ENCODE assay signal across 26 cellular contexts in genomic region chr7:155431231-155431630, GRCh38. TPM values are rescaled to one million over a fixed set of nuclear protein-coding genes. Genes with fewer than 3 reads are reported as not detected.
"Had no signal": no experiment of that assay in that cellular context is flagged by ENCODE, and none has a peak within 500 bp of the region (broad histone marks: within the 10 kb centered on the region; RNA-seq: fewer than 3 reads in every experiment).

No MANE protein-coding gene starts in this region.

- H3K36me3 Mint-ChIP-seq: IgD-negative memory B cell had no signal

- H3K27me3 ChIP-seq: Peyer's patch had no signal

- H3K36me3 ChIP-seq: Peyer's patch, SJCRH30 had no signal

- H3K27ac ChIP-seq: HL-60, KMS-11, Peyer's patch, SJCRH30, SK-N-MC had no signal

- FAIRE-seq: HTR-8/SVneo, K562 had no signal

- H3K27ac Mint-ChIP-seq: IgD-negative memory B cell had no signal

- H3K4me1 ChIP-seq: Peyer's patch, SJCRH30 had no signal

- DNase-seq: Kasumi-1, MM.1S, NCI-H1092 treated with DMSO at 0.1 percent for 48 hours, NCI-H1436, NCI-H187, NCI-H2029, NCI-H2081 treated with DMSO at 0.1 percent for 48 hours, NCI-H2171, NCI-H226, NCI-H446, NCI-H510A, NCI-H524 treated with DMSO at 0.1 percent for 48 hours, NCI-H69, NCI-H774, Peyer's patch, SHP77 treated with DMSO at 0.1 percent for 48 hours, SJCRH30 had no signal

- H3K4me2 ChIP-seq: KMS-11 had no signal

- H3K9ac ChIP-seq: KMS-11 had no signal

- H3K4me3 ChIP-seq: K562, Peyer's patch, SJCRH30, SK-N-MC had no signal

- ATAC-seq: Right ventricle myocardium inferior had no signal

RNA-seq across cellular contexts. Expression of gene EN2, which starts 26.7 kb away (rescaled TPM):
- total RNA-seq: M059J, Peyer's patch, RPMI7951 had no signal
- polyA plus RNA-seq: IgD-negative memory B cell had no signal
